Comparison of ENCODE assay signal across 27 cellular contexts in the genomic region with DNA sequence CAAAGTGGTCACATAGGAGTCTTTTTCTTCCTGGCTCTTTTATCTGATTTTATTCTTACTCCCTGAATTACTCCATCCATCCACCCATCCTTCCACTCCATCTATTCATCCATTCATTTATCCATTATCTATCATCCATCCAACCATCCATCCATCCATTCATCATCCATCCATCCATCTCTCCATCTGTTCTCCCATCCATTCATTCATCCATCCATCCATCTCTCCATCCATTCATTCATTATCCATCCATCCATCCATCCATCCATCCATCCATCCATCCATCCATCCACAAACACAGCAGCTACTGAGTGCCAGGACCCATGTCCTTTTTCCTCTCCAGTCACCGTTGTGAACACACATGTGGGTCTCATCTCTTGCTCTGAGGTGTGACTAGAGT.
"Had no signal": no experiment of that assay in that cellular context is flagged by ENCODE, and none has a peak within 500 bp of the region (broad histone marks: within the 10 kb centered on the region; RNA-seq: fewer than 3 reads in every experiment).

No MANE protein-coding gene starts in this region.

- H3K79me2 ChIP-seq: parathyroid adenoma had no signal

- H3K9me3 ChIP-seq: ovary, psoas muscle, spleen, stomach, thoracic aorta, thyroid gland, tibial nerve, upper lobe of left lung, vagina had no signal

- H3K27me3 ChIP-seq: neural progenitor cell, ovary, thyroid gland, upper lobe of left lung, vagina had no signal

- H3K4me2 ChIP-seq: neural progenitor cell, smooth muscle cell had no signal

- H3K9ac ChIP-seq: neural progenitor cell, parathyroid adenoma had no signal

- H2AFZ ChIP-seq: neural progenitor cell, parathyroid adenoma had no signal

- H3K4me1 ChIP-seq: parathyroid adenoma, psoas muscle, spleen, stomach, thyroid gland, tibial nerve, upper lobe of left lung, vagina had no signal

- H3K27ac ChIP-seq: neural progenitor cell, ovary, parathyroid adenoma, psoas muscle, skin epidermis, spleen, stomach, thoracic aorta, thyroid gland, tibial nerve, upper lobe of left lung, vagina had no signal

- DNase-seq: natural killer cell; occipital lobe; ovary; psoas muscle; right cardiac atrium; spleen; stimulated activated CD4-positive, alpha-beta T cell treated with anti-CD3 and anti-CD28 coated beads, Interleukin-12 subunit alpha, Interleukin-12 subunit beta, amount 100 ng/mL, for 4 hours; stimulated activated CD4-positive, alpha-beta T cell treated with anti-CD3 and anti-CD28 coated beads, Interleukin-1b, Interleukin-23, amount 100 ng/mL, for 48 hours; stimulated activated CD4-positive, alpha-beta T cell treated with anti-CD3 and anti-CD28 coated beads, Interleukin-4, amount 100 ng/mL, for 1 hour; stimulated activated CD4-positive, alpha-beta T cell treated with anti-CD3 and anti-CD28 coated beads, Interleukin-4, amount 100 ng/mL, for 4 hours; stimulated activated CD8-positive, alpha-beta memory T cell treated with anti-CD3 and anti-CD28 coated beads, Interleukin-4, amount 100 ng/mL, for 48 hours; stimulated activated naive CD4-positive, alpha-beta T cell; stomach; thyroid gland; trophoblast cell; upper lobe of left lung had no signal

- FAIRE-seq: urothelium cell line had no signal

- H3K4me3 ChIP-seq: neural progenitor cell, ovary, psoas muscle, skin epidermis, smooth muscle cell, spleen, stomach, thoracic aorta, thyroid gland, tibial nerve, upper lobe of left lung, vagina had no signal

- H3K36me3 ChIP-seq: neural progenitor cell, ovary, spleen, stomach, thoracic aorta, thyroid gland, tibial nerve, upper lobe of left lung, vagina had no signal

- ATAC-seq: naive thymus-derived CD4-positive, alpha-beta T cell; natural killer cell; psoas muscle; right cardiac atrium; sciatic nerve; stimulated activated memory B cell treated with anti-CD40 and anti-IgM and Interleukin-4, amounts not matched to agents 10 μg/mL and 1 μg/mL and 100 μg/mL, for 72 hours had no signal
